ENCODE assay signal across 8 cellular contexts in genomic region chr15:79091204-79091867, GRCh38. TPM values are rescaled to one million over a fixed set of nuclear protein-coding genes. Genes with fewer than 3 reads are reported as not detected.
DNase-seq lines count a peak whose midpoint lies in the region; ATAC-seq and TF ChIP-seq lines count a peak whose summit lies in the region.

No MANE protein-coding gene starts in this region.

- ATAC-seq in Right ventricle myocardium inferior (no peak), left lung (peak; percentile 47), upper lobe of left lung (ENCODE audit: low FRiP score in 2 of 2) (no peak), GM21447 (IDR thresholded peaks at IDR 0.05; ENCODE audit: unreplicated experiment) (no peak), GM18909 (IDR thresholded peaks at IDR 0.05; ENCODE audit: poor library complexity, unreplicated experiment) (no peak)

- H3K36me3 Mint-ChIP-seq in activated T-cell treated with anti-CD3 and anti-CD28 coated beads, Interleukin-2, amount 50 U/mL, for 24 hours (ENCODE audit: low read depth) = no peaks in the 10 kb centered on the region

- no peak overlapping the region for H3K27ac Mint-ChIP-seq in activated T-cell treated with anti-CD3 and anti-CD28 coated beads, Interleukin-2, amount 50 U/mL, for 24 hours

- no peak overlapping the region for H3K27ac ChIP-seq in left lung
- no peak overlapping the region for H3K27ac ChIP-seq in upper lobe of left lung

- peaks cover 9% of the 10 kb centered on the region for H3K4me1 Mint-ChIP-seq in activated T-cell treated with anti-CD3 and anti-CD28 coated beads, Interleukin-2, amount 50 U/mL, for 24 hours (ENCODE audit: low read depth)

- H3K4me3 ChIP-seq in left lung (peak overlapping the region in 1 of 2 donors; percentile 3), upper lobe of left lung (peak overlapping the region in 3 of 4 donors; percentile 34 to 39 (median 39))

- DNase-seq in cardiac septum (ENCODE audit: low spot score) (peak; percentile 50), Right ventricle myocardium inferior (ENCODE audit: missing footprints) (no peak), left lung (no peak), upper lobe of left lung (peak; percentile 8 to 73), SHP77 treated with DMSO at 0.1 percent for 48 hours (lab: John Stamatoyannopoulos, UW) (no peak)
- peak; percentile 51 for DNase-seq in activated T-cell treated with anti-CD3 and anti-CD28 coated beads, Interleukin-2, amount 50 U/mL, for 24 hours

- no peak for TF ChIP-seq EP300 in upper lobe of left lung (IDR thresholded peaks at IDR 0.05)

- peak overlapping the region; percentile 29 for H3K4me3 Mint-ChIP-seq in activated T-cell treated with anti-CD3 and anti-CD28 coated beads, Interleukin-2, amount 50 U/mL, for 24 hours

- peaks cover 78% of the 10 kb centered on the region for H3K27me3 Mint-ChIP-seq in activated T-cell treated with anti-CD3 and anti-CD28 coated beads, Interleukin-2, amount 50 U/mL, for 24 hours

- H3K9me3 Mint-ChIP-seq in activated T-cell treated with anti-CD3 and anti-CD28 coated beads, Interleukin-2, amount 50 U/mL, for 24 hours = no peaks in the 10 kb centered on the region

- H3K4me1 ChIP-seq in left lung = peaks cover 14 to 20% of the 10 kb centered on the region in 2 donors
- peaks cover 6 to 27% (median 19%) of the 10 kb centered on the region in 4 donors for H3K4me1 ChIP-seq in upper lobe of left lung

- TF ChIP-seq CTCF in left lung (IDR thresholded peaks at IDR 0.05) = no peak
- no peak for TF ChIP-seq CTCF in upper lobe of left lung (IDR thresholded peaks at IDR 0.05)

- intact Hi-C loops in cardiac septum (cut with DNase I) = no loop called here
- intact Hi-C loops in Right ventricle myocardium inferior (cut with DNase I) = no loop called here
- intact Hi-C loops in left lung (cut with DNase I) = no loop called here

- WGBS in upper lobe of left lung, 2 donors = 2% methylated on average over 51 to 52 of the region's 53 CpGs

- no peak for TF ChIP-seq POLR2A in upper lobe of left lung (IDR thresholded peaks at IDR 0.05)

- no peaks in the 10 kb centered on the region for H3K36me3 ChIP-seq in left lung
- no peaks in the 10 kb centered on the region for H3K36me3 ChIP-seq in upper lobe of left lung

- H3K27me3 ChIP-seq in left lung = peaks cover 44 to 81% of the 10 kb centered on the region in 2 donors
- peaks cover 0 to 30% (median 15%) of the 10 kb centered on the region in 4 donors for H3K27me3 ChIP-seq in upper lobe of left lung

- H3K9me3 ChIP-seq in left lung = no peaks in the 10 kb centered on the region
- no peaks in the 10 kb centered on the region for H3K9me3 ChIP-seq in upper lobe of left lung

RNA-seq across cellular contexts. Expression of gene RASGRF1, which starts 0.8 kb away (rescaled TPM):
- total RNA-seq in cardiac septum (0.11 TPM), Right ventricle myocardium inferior (not detected), left lung (10 to 100 TPM; 24.0 to 63.2 TPM), upper lobe of left lung (10 to 100 TPM; 27.2 to 64.6 (median 54.7) TPM)

Comparison
In these comparisons a context has a peak if more than half of its experiments do, and no peak if none do; other contexts are left out.
1. DNase-seq: peak in cardiac septum (single experiment), activated T-cell treated with anti-CD3 and anti-CD28 coated beads, Interleukin-2, amount 50 U/mL, for 24 hours (single experiment) and upper lobe of left lung (2 of 2); none in Right ventricle myocardium inferior (single experiment), left lung (0 of 2) and SHP77 treated with DMSO at 0.1 percent for 48 hours (single experiment).
2. RNA of gene RASGRF1, which starts 0.8 kb away (total RNA-seq): 24.0 to 63.2 TPM in left lung and 27.2 to 64.6 TPM in upper lobe of left lung; 0.11 TPM in cardiac septum (single experiment) and not detected in Right ventricle myocardium inferior (single experiment); every median in the first group is over 10 times any median in the second.